ENCODE assay signal across 1 cellular context in genomic region chr2:201777043-201777442, GRCh38.
TF ChIP-seq lines count a peak whose summit lies in the region.

No MANE protein-coding gene starts in this region.

TF ChIP-seq in GM23338, 12 proteins besides CTCF, POLR2A, EP300 and RAD21:
- TF ChIP-seq ZNF462 (CRISPR knock-in tag; IDR thresholded peaks at IDR 0.05): no peak
TF ChIP-seq in GM23338: peak in this region for 0.
